Comparison of ENCODE assay signal across 8 cellular contexts in the genomic region with DNA sequence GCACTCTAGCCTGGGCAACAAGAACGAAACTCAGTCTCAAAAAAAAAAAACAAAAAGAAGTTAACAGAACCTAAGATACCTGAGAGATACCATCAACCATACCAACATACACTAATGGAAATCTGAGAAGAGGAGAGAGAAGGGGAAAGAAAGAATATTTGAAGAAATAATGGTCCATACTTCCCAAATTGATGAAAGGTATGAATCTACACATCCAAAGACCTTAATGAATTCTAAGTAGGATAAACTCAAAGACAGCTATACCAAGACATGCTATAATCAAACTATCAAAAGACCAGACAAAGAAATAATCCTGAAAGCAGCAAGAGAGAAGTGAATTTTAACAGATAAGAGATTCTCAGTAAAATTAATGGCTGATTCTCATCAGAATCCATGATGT.
"Had no signal": no experiment of that assay in that cellular context is flagged by ENCODE, and none has a peak within 500 bp of the region (broad histone marks: within the 10 kb centered on the region; RNA-seq: fewer than 3 reads in every experiment).

No MANE protein-coding gene starts in this region.

- H3K27ac ChIP-seq: HL-60, KMS-11 had no signal

- H3K4me1 Mint-ChIP-seq: IgD-negative memory B cell had no signal

- ATAC-seq: HepG2 had no signal

- H3K36me3 Mint-ChIP-seq: IgD-negative memory B cell had no signal

- H3K9ac ChIP-seq: KMS-11 had no signal

- H3K4me2 ChIP-seq: KMS-11 had no signal

- DNase-seq: IMR-90, KBM-7, KG1 had no signal

- H3K27ac Mint-ChIP-seq: IgD-negative memory B cell had no signal

- FAIRE-seq: HepG2, HTR-8/SVneo had no signal

- H3K4me3 Mint-ChIP-seq: IgD-negative memory B cell had no signal
